Comparison of ENCODE assay signal across 16 cellular contexts in the genomic region with DNA sequence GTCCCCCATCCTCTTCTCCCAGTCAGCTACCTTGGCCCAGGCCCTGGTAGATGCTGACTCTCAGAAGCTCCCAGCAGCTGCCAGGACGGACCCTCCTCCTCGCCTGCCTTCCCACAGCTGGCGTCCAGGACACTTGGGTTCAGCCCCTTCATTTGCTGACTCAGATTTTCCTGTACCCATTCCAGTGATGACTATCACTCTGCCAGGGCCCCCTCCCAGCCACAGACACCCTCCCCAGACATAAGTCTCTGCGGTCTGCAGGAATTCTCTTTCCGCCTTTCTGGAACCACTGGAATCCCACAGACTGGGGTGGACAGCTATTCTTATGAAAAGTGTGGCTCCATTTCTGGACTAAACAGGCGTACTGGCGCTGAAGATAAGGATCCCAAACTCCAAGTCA.
DNase-seq lines count a peak whose midpoint lies in the region; ATAC-seq and TF ChIP-seq lines count a peak whose summit lies in the region.
"Had no signal": no experiment of that assay in that cellular context is flagged by ENCODE, and none has a peak within 500 bp of the region (broad histone marks: within the 10 kb centered on the region; RNA-seq: fewer than 3 reads in every experiment).

No MANE protein-coding gene starts in this region.

- no peak for TF ChIP-seq EP300 in stomach (IDR thresholded peaks at IDR 0.05)

- H3K4me1 ChIP-seq in adipocyte (ENCODE audit: control insufficient read depth, insufficient read depth, low read length) (peaks cover 10% of the 10 kb centered on the region), stomach (peaks cover 27 to 75% (median 69%) of the 10 kb centered on the region in 4 donors), foreskin keratinocyte (no peaks in the 10 kb centered on the region)
- H3K4me1 ChIP-seq: Caco-2 had no signal

- DNase-seq in GM04503 (ENCODE audit: low read depth) (peak; percentile 95), adipocyte (ENCODE audit: low read depth) (peak; percentile 92), iris pigment epithelial cell (ENCODE audit: low read depth) (peak; percentile 82), stomach (no peak), NCI-H526 (lab: John Stamatoyannopoulos, UW) (no peak), KG1 (lab: John Stamatoyannopoulos, UW) (no peak), foreskin keratinocyte (no peak)
- DNase-seq: activated CD4-positive, alpha-beta T cell treated with anti-CD3 and anti-CD28 coated beads for 4 hours; Caco-2; NCI-H226; PC-3; substantia nigra; T-helper 17 cell had no signal

- no peak for ATAC-seq in foreskin keratinocyte
- no peak for ATAC-seq in HG03565 (IDR thresholded peaks at IDR 0.05; ENCODE audit: unreplicated experiment)
- ATAC-seq: PC-3, T-helper 17 cell had no signal

- H3K9me3 ChIP-seq in adipocyte (ENCODE audit: control insufficient read depth, low read length) (no peaks in the 10 kb centered on the region), stomach (no peaks in the 10 kb centered on the region)
- H3K9me3 ChIP-seq: Caco-2, right atrium auricular region had no signal

- TF ChIP-seq POLR2A in stomach (IDR thresholded peaks at IDR 0.05), result no peak

- H3K27ac ChIP-seq in stomach (peak overlapping the region in 3 of 5 donors; percentile 59 to 82 (median 70)), foreskin keratinocyte (no peak overlapping the region)
- H3K27ac ChIP-seq: HL-60 had no signal

- H3K27me3 ChIP-seq in adipocyte (replicated peaks; ENCODE audit: control insufficient read depth, insufficient read depth, low read length) (no peaks in the 10 kb centered on the region), stomach (no peaks in the 10 kb centered on the region), foreskin keratinocyte (no peaks in the 10 kb centered on the region)
- H3K27me3 ChIP-seq: right atrium auricular region had no signal

- no peak overlapping the region for H3K4me3 ChIP-seq in adipocyte (ENCODE audit: low read length)
- no peak overlapping the region for H3K4me3 ChIP-seq in stomach
- H3K4me3 ChIP-seq: right atrium auricular region had no signal

- H3K9ac ChIP-seq in adipocyte (ENCODE audit: low read length), result no peak overlapping the region

- no peak for TF ChIP-seq CTCF in stomach (IDR thresholded peaks at IDR 0.05)
- TF ChIP-seq CTCF in foreskin keratinocyte (conservative IDR thresholded peaks at IDR 0.05), result no peak

- intact Hi-C loops in stomach (cut with DNase I; ENCODE audit: low total_unique reads), result no loop called here

- H3K36me3 ChIP-seq in adipocyte (ENCODE audit: control insufficient read depth, insufficient read depth, low read length, severe bottlenecking) (no peaks in the 10 kb centered on the region), stomach (no peaks in the 10 kb centered on the region)
- H3K36me3 ChIP-seq: right atrium auricular region had no signal

- 85 to 96% (median 92%) methylated on average over 7 of the region's 7 CpGs for WGBS in stomach, 5 donors

Comparison
In these comparisons a context has a peak if more than half of its experiments do, and no peak if none do; other contexts are left out.
1. DNase-seq: peak in GM04503 (single experiment), adipocyte (single experiment) and iris pigment epithelial cell (single experiment); none in stomach (single experiment), NCI-H526 (0 of 2), KG1 (single experiment) and foreskin keratinocyte (0 of 2).